ENCODE assay signal across 16 cellular contexts in genomic region chr18:23888880-23889279, GRCh38.
"Had no signal": no experiment of that assay in that cellular context is flagged by ENCODE, and none has a peak within 500 bp of the region (broad histone marks: within the 10 kb centered on the region; RNA-seq: fewer than 3 reads in every experiment).

No MANE protein-coding gene starts in this region.

- H3K27ac ChIP-seq: body of pancreas, coronary artery, neutrophil, tibial artery, uterus had no signal

- H3K36me3 ChIP-seq: neutrophil, tibial artery, uterus had no signal

- H3K4me3 ChIP-seq: body of pancreas, coronary artery, tibial artery, uterus had no signal

- H3K9me3 ChIP-seq: body of pancreas, neutrophil, tibial artery, uterus had no signal

- ATAC-seq: body of pancreas, esophagus mucosa, natural killer cell had no signal

- H3K27me3 ChIP-seq: body of pancreas, neutrophil, tibial artery, uterus had no signal

- DNase-seq: activated B cell treated with CpG ODN at 0.5 μM for 24 hours; activated CD4-positive, alpha-beta T cell treated with anti-CD3 and anti-CD28 coated beads, Interleukin-2, amount 10 ng/mL, durations not matched to agents 7 days and 5 days; activated CD8-positive, alpha-beta memory T cell treated with anti-CD3 and anti-CD28 coated beads for 24 hours; activated naive CD8-positive, alpha-beta T cell treated with anti-CD3 and anti-CD28 coated beads for 36 hours; amygdala; body of pancreas; hippocampal formation; mesenchymal stem cell; natural killer cell; stimulated activated CD4-positive, alpha-beta T cell treated with anti-CD3 and anti-CD28 coated beads, Interleukin-4, amount 100 ng/mL, for 1 hour; stimulated activated naive CD4-positive, alpha-beta T cell; tibial artery; uterus had no signal
